ENCODE assay signal across 17 cellular contexts in the genomic region with DNA sequence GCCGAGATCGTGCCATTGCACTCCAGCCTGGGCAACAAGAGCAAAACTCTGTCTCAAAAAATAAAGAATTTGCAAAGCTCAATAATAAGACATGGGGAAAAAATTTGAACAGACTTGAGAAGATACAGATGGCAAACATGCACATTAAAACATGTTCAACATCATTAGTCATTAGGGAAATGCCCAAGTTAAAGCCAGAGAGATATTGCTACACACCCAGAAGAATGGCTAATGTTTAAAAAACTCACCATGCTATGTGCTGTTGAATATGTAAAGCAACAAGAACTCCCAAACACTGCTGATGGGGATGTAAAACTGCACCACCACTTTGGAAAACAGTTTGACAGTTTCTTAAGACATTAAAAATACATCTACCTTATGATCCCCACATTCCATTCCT. TPM values are rescaled to one million over a fixed set of nuclear protein-coding genes. Genes with fewer than 3 reads are reported as not detected.
DNase-seq lines count a peak whose midpoint lies in the region; ATAC-seq and TF ChIP-seq lines count a peak whose summit lies in the region.
"Had no signal": no experiment of that assay in that cellular context is flagged by ENCODE, and none has a peak within 500 bp of the region (broad histone marks: within the 10 kb centered on the region; RNA-seq: fewer than 3 reads in every experiment).

No MANE protein-coding gene starts in this region.

- dilution Hi-C loops in IMR-90 (cut with HindIII; ENCODE audit: low sequenced_read_pairs, unreplicated experiment) = no loop called here

- peak; percentile 79 for ATAC-seq in IMR-90 (ENCODE audit: low read depth)
- ATAC-seq: HCT116 had no signal

- no peak overlapping the region for H2AK9ac ChIP-seq in IMR-90 (replicated peaks; ENCODE audit: low read depth, low read length, poor library complexity)

- H3K79me1 ChIP-seq in IMR-90 (ENCODE audit: low read depth in 1 of 2, low read length in 2 of 2) = no peaks in the 10 kb centered on the region
- peaks cover 1% of the 10 kb centered on the region for H3K79me1 ChIP-seq in mesenchymal stem cell (replicated peaks; ENCODE audit: low read length, poor library complexity, severe bottlenecking)

- in situ Hi-C loops in IMR-90 (cut with MboI; ENCODE audit: low sequenced_read_pairs) = no loop called here

- H3K23ac ChIP-seq in IMR-90 (ENCODE audit: low read depth, low read length) = no peak overlapping the region
- H3K23ac ChIP-seq in mesenchymal stem cell (ENCODE audit: low read length in 2 of 2) = no peak overlapping the region

- no peak overlapping the region for H2BK20ac ChIP-seq in IMR-90 (ENCODE audit: low read depth, low read length)

- no peak for TF ChIP-seq RAD21 in IMR-90 (IDR thresholded peaks at IDR 0.05; ENCODE audit: low read length)

- POLR2A ChIA-PET in IMR-90 (lab: Charles Lee; ENCODE audit: unreplicated experiment) = no interaction called here

- intact Hi-C loops in IMR-90 (cut with micrococcal nuclease) = no loop called here

- H2BK5ac ChIP-seq in IMR-90 (ENCODE audit: low read depth, low read length, poor library complexity, severe bottlenecking) (peak overlapping the region; percentile 43), mesenchymal stem cell (ENCODE audit: low read depth, low read length, poor library complexity, severe bottlenecking) (no peak overlapping the region)

- H2BK15ac ChIP-seq in IMR-90 (ENCODE audit: low read depth, low read length) = no peak overlapping the region
- H2BK15ac ChIP-seq in mesenchymal stem cell (ENCODE audit: low read depth, poor library complexity, severe bottlenecking) = no peak overlapping the region

- H3K56ac ChIP-seq in IMR-90 (ENCODE audit: extremely low read depth, insufficient read depth, low read length) = no peak overlapping the region

- H4K91ac ChIP-seq in IMR-90 (ENCODE audit: insufficient read depth, low read depth, low read length) (no peak overlapping the region), mesenchymal stem cell (ENCODE audit: low read length) (no peak overlapping the region)

- no peak for TF ChIP-seq POLR2A in IMR-90 (IDR thresholded peaks at IDR 0.05; ENCODE audit: low read depth, low read length)

- H2AK5ac ChIP-seq in IMR-90 (ENCODE audit: low read depth, low read length) (no peak overlapping the region), mesenchymal stem cell (ENCODE audit: low read length, severe bottlenecking) (no peak overlapping the region)

- no peak overlapping the region for H2BK12ac ChIP-seq in mesenchymal stem cell (ENCODE audit: low read length in 2 of 2)

- H3K27ac ChIP-seq in IMR-90 (ENCODE audit: insufficient read depth, low read length) (peak overlapping the region; percentile 59; the same call in 1 of the 2 replicates), epithelial cell of prostate (peak overlapping the region; percentile 91), mesenchymal stem cell (ENCODE audit: low read length, poor library complexity, severe bottlenecking) (no peak overlapping the region), coronary artery (no peak overlapping the region)
- H3K27ac ChIP-seq: BLaER1 treated with 17β-estradiol and CSF1 and Interleukin-3, amounts not matched to agents 10 nM and 100 nM; cardiac muscle cell; SJCRH30; tibial nerve had no signal

- H3K9ac ChIP-seq in IMR-90 (ENCODE audit: low read depth, low read length) (no peak overlapping the region), mesenchymal stem cell (ENCODE audit: low read length) (no peak overlapping the region)
- H3K9ac ChIP-seq: BLaER1 treated with 17β-estradiol and CSF1 and Interleukin-3, amounts not matched to agents 10 nM and 100 nM had no signal

- no peak overlapping the region for H3K14ac ChIP-seq in IMR-90 (replicated peaks; ENCODE audit: low read depth, low read length)
- no peak overlapping the region for H3K14ac ChIP-seq in mesenchymal stem cell (ENCODE audit: low read length in 2 of 2)

- H3K9me3 ChIP-seq in IMR-90 (ENCODE audit: control insufficient read depth, insufficient read depth, low read length) (no peaks in the 10 kb centered on the region), mesenchymal stem cell (ENCODE audit: control insufficient read depth, low read length) (no peaks in the 10 kb centered on the region)
- H3K9me3 ChIP-seq: BLaER1 treated with 17β-estradiol and CSF1 and Interleukin-3, amounts not matched to agents 10 nM and 100 nM; esophagus muscularis mucosa; mucosa of descending colon; SJCRH30; tibial nerve had no signal

- DNase-seq in AG09309 (ENCODE audit: low read depth) (peak; percentile 66), IMR-90 (peak; percentile 93), epithelial cell of prostate (ENCODE audit: low read depth, low spot score) (peak; percentile 58), mesenchymal stem cell (peak; percentile 87), GDM1 (lab: John Stamatoyannopoulos, UW) (no peak), coronary artery (ENCODE audit: low spot score) (no peak), hypothalamus (lab: John Stamatoyannopoulos, UW) (no peak)
- DNase-seq in activated CD8-positive, alpha-beta memory T cell treated with anti-CD3 and anti-CD28 coated beads for 24 hours = no peak
- DNase-seq: activated effector memory CD4-positive, alpha-beta T cell treated with anti-CD3 and anti-CD28 coated beads, Interleukin-2, amount 50 U/mL, for 16 hours; immature natural killer cell; mucosa of descending colon; SJCRH30 had no signal

- peaks cover 4% of the 10 kb centered on the region; the same call in 1 of the 2 replicates for H4K20me1 ChIP-seq in IMR-90 (ENCODE audit: insufficient read depth, low read length)

- H2AFZ ChIP-seq in IMR-90 (replicated peaks; ENCODE audit: low read length, poor library complexity) (no peak overlapping the region), mesenchymal stem cell (ENCODE audit: low read depth, low read length) (no peak overlapping the region)

- no peak overlapping the region for H4K5ac ChIP-seq in IMR-90 (ENCODE audit: low read depth, low read length)

- H3K9me1 ChIP-seq in IMR-90 (ENCODE audit: insufficient read depth, low read length) = peaks cover 20% of the 10 kb centered on the region

- H3K18ac ChIP-seq in IMR-90 (ENCODE audit: low read depth, low read length) (no peak overlapping the region), mesenchymal stem cell (ENCODE audit: low read depth in 1 of 2, low read length in 2 of 2) (no peak overlapping the region)

- no peaks in the 10 kb centered on the region for H3K27me3 ChIP-seq in IMR-90 (ENCODE audit: control insufficient read depth, insufficient read depth, low read length)
- no peaks in the 10 kb centered on the region for H3K27me3 ChIP-seq in mesenchymal stem cell (ENCODE audit: control insufficient read depth in 1 of 2, insufficient read depth in 1 of 2, low read length in 2 of 2)
- H3K27me3 ChIP-seq: BLaER1 treated with 17β-estradiol and CSF1 and Interleukin-3, amounts not matched to agents 10 nM and 100 nM; cardiac muscle cell; esophagus muscularis mucosa; SJCRH30; tibial nerve had no signal

- peaks cover 25% of the 10 kb centered on the region for H3K4me1 ChIP-seq in IMR-90 (ENCODE audit: control insufficient read depth, insufficient read depth, low read length)
- H3K4me1 ChIP-seq in mesenchymal stem cell (ENCODE audit: control insufficient read depth, insufficient read depth, low read depth, low read length) = peaks cover 16% of the 10 kb centered on the region

- H3K4ac ChIP-seq in IMR-90 (ENCODE audit: low read depth, low read length) = no peak overlapping the region
- H3K4ac ChIP-seq in mesenchymal stem cell (ENCODE audit: low read depth in 1 of 2, low read length in 2 of 2) = no peak overlapping the region

- TF ChIP-seq CTCF in AG09309 (IDR thresholded peaks at IDR 0.05; ENCODE audit: control insufficient read depth, insufficient read depth, low read depth, low read length, missing control alignments) (no peak), IMR-90 (conservative IDR thresholded peaks at IDR 0.05; ENCODE audit: low read depth, low read length) (no peak), coronary artery (IDR thresholded peaks at IDR 0.05) (no peak)

- H3K36me3 ChIP-seq in IMR-90 (ENCODE audit: control insufficient read depth, insufficient read depth, low read length) (peaks cover 6% of the 10 kb centered on the region; the same call in 1 of the 2 replicates), mesenchymal stem cell (ENCODE audit: control insufficient read depth in 1 of 2, insufficient read depth in 2 of 2, low read depth in 1 of 2, low read length in 2 of 2) (peaks cover 19 to 22% of the 10 kb centered on the region in 2 experiments)

- H3K4me2 ChIP-seq in IMR-90 (ENCODE audit: low read depth, low read length) (no peak overlapping the region), mesenchymal stem cell (ENCODE audit: low read length, poor library complexity, severe bottlenecking) (no peak overlapping the region)
- H3K4me2 ChIP-seq: BLaER1 treated with 17β-estradiol and CSF1 and Interleukin-3, amounts not matched to agents 10 nM and 100 nM had no signal

- no CpG with 5 or more reads among the region's 2 CpGs for WGBS in IMR-90 (ENCODE audit: extremely low coverage in 2 of 2, insufficient read length in 1 of 2), 2 experiments
- 100% methylated on average over 1 of the region's 2 CpGs for WGBS in mesenchymal stem cell

- BruUV-seq in IMR-90 (replicated peaks; lab: Mats Ljungman, UMichigan) = no TSS peak

- no peak overlapping the region for H3K4me3 ChIP-seq in AG09309 (ENCODE audit: control insufficient read depth, low read depth, low read length)
- H3K4me3 ChIP-seq in IMR-90 (ENCODE audit: insufficient read depth, low read depth, low read length) = no peak overlapping the region
- H3K4me3 ChIP-seq in mesenchymal stem cell (ENCODE audit: insufficient read depth in 1 of 2, low read depth in 1 of 2, low read length in 2 of 2) = no peak overlapping the region
- no peak overlapping the region for H3K4me3 ChIP-seq in coronary artery
- H3K4me3 ChIP-seq: BLaER1 treated with 17β-estradiol and CSF1 and Interleukin-3, amounts not matched to agents 10 nM and 100 nM; cardiac muscle cell; esophagus muscularis mucosa; mucosa of descending colon; SJCRH30; tibial nerve had no signal

- CTCF ChIA-PET in IMR-90 (lab: Yijun Ruan, JAX) = no interaction called here

- no peak overlapping the region for H2BK120ac ChIP-seq in IMR-90 (ENCODE audit: low read depth, low read length)
- H2BK120ac ChIP-seq in mesenchymal stem cell (ENCODE audit: low read depth, low read length) = no peak overlapping the region

- H4K8ac ChIP-seq in IMR-90 (ENCODE audit: low read depth in 2 of 2, low read length in 2 of 2) (no peak overlapping the region), mesenchymal stem cell (ENCODE audit: low read length) (no peak overlapping the region)

RNA-seq across cellular contexts. Expression of gene LRRC75B, which starts 12.6 kb away (rescaled TPM):
- total RNA-seq in IMR-90 (2012; rRNA removed) = 1.4 and 1.6 TPM in 2 replicates
- 9.4 and 10.7 TPM in 2 replicates for polyA plus RNA-seq in IMR-90 (2012; rRNA removed)
- polyA plus RNA-seq in IMR-90 (2012; cell fraction: cytosol; rRNA removed) = 4.4 and 12.6 TPM in 2 replicates
- 49.1 and 126 TPM in 2 replicates for polyA plus RNA-seq in IMR-90 (2012; cell fraction: nucleus; rRNA removed; ENCODE audit: low replicate concordance)
- polyA plus RNA-seq in mesenchymal stem cell (2013, experiment 1 of 2) = 6.3 TPM
- polyA plus RNA-seq in mesenchymal stem cell (2013, experiment 2 of 2) = 6.0 TPM

RNA-seq across cellular contexts. Expression of gene GGT1, which starts 22.7 kb away (rescaled TPM):
- total RNA-seq in IMR-90 (2012; rRNA removed) = 1.7 and 3.4 TPM in 2 replicates
- 7.3 and 8.1 TPM in 2 replicates for polyA plus RNA-seq in IMR-90 (2012; rRNA removed)
- polyA plus RNA-seq in IMR-90 (2012; cell fraction: cytosol; rRNA removed) = 3.7 and 12.1 TPM in 2 replicates
- 11.7 and 22.2 TPM in 2 replicates for polyA plus RNA-seq in IMR-90 (2012; cell fraction: nucleus; rRNA removed; ENCODE audit: low replicate concordance)
- polyA plus RNA-seq in mesenchymal stem cell (2013, experiment 1 of 2) = 40.8 TPM
- polyA plus RNA-seq in mesenchymal stem cell (2013, experiment 2 of 2) = 40.0 TPM

RNA-seq across cellular contexts. Expression of gene SNRPD3, which starts 24.5 kb away (rescaled TPM):
- 158 and 177 TPM in 2 replicates for total RNA-seq in IMR-90 (2012; rRNA removed)
- polyA plus RNA-seq in IMR-90 (2012; rRNA removed) = 222 and 283 TPM in 2 replicates
- 148 and 255 TPM in 2 replicates for polyA plus RNA-seq in IMR-90 (2012; cell fraction: cytosol; rRNA removed)
- polyA plus RNA-seq in IMR-90 (2012; cell fraction: nucleus; rRNA removed; ENCODE audit: low replicate concordance) = 57.9 and 153 TPM in 2 replicates
- polyA plus RNA-seq in mesenchymal stem cell (2013, experiment 1 of 2) = 65.6 TPM
- polyA plus RNA-seq in mesenchymal stem cell (2013, experiment 2 of 2) = 63.3 TPM

RNA-seq across cellular contexts. Expression of gene GUCD1, which starts 25.3 kb away (rescaled TPM):
- 115 and 143 TPM in 2 replicates for total RNA-seq in IMR-90 (2012; rRNA removed)
- 97.6 and 114 TPM in 2 replicates for polyA plus RNA-seq in IMR-90 (2012; rRNA removed)
- polyA plus RNA-seq in IMR-90 (2012; cell fraction: cytosol; rRNA removed) = 84.8 and 104 TPM in 2 replicates
- 45.4 and 104 TPM in 2 replicates for polyA plus RNA-seq in IMR-90 (2012; cell fraction: nucleus; rRNA removed; ENCODE audit: low replicate concordance)
- polyA plus RNA-seq in mesenchymal stem cell (2013, experiment 1 of 2) = 72.5 TPM
- polyA plus RNA-seq in mesenchymal stem cell (2013, experiment 2 of 2) = 69.0 TPM

Comparison
In these comparisons a context has a peak if more than half of its experiments do, and no peak if none do; other contexts are left out.
1. DNase-seq: peak in AG09309 (single experiment), IMR-90 (single experiment), epithelial cell of prostate (single experiment) and mesenchymal stem cell (single experiment); none in GDM1 (single experiment), activated CD8-positive, alpha-beta memory T cell treated with anti-CD3 and anti-CD28 coated beads for 24 hours (single experiment), coronary artery (single experiment) and hypothalamus (0 of 51).
2. H3K27ac ChIP-seq: peak in IMR-90 (single experiment) and epithelial cell of prostate (single experiment); none in mesenchymal stem cell (single experiment) and coronary artery (0 of 2).